ENCODE assay signal across 5 cellular contexts in genomic region chr11:129868626-129869025, GRCh38. TPM values are rescaled to one million over a fixed set of nuclear protein-coding genes. Genes with fewer than 3 reads are reported as not detected.
"Had no signal": no experiment of that assay in that cellular context is flagged by ENCODE, and none has a peak within 500 bp of the region (broad histone marks: within the 10 kb centered on the region; RNA-seq: fewer than 3 reads in every experiment).

No MANE protein-coding gene starts in this region.

RNA-seq across cellular contexts. Expression of gene TMEM45B, which starts 53.0 kb away (rescaled TPM):
- total RNA-seq: heart left ventricle, neural crest cell, osteocyte, right atrium auricular region, thoracic aorta had no signal
